In the genomic region with DNA sequence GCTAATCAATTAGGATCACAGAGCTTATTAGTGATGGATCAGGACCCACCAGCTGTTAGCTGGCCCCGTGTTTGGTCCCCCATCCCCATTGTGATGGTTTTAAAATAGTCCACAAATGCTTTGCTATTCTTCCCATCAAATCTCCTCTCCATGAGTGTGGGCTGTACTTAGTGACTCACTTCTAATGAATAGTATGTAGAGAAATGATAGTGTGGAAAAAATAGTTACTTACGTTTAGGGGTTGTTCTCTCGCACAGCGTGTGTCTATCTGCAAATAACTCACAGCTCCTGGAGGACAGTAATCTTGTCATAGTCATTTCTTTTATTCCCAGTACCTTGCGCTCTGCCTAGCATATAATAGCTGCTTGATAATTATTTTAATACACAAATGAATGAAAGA, we compare ENCODE assay signal across 17 cellular contexts.
"Had no signal": no experiment of that assay in that cellular context is flagged by ENCODE, and none has a peak within 500 bp of the region (broad histone marks: within the 10 kb centered on the region; RNA-seq: fewer than 3 reads in every experiment).

No MANE protein-coding gene starts in this region.

- H3K79me2 ChIP-seq: parathyroid adenoma had no signal

- H2AFZ ChIP-seq: parathyroid adenoma had no signal

- H3K27me3 ChIP-seq: spleen, suprapubic skin, upper lobe of right lung had no signal

- H3K9ac ChIP-seq: parathyroid adenoma had no signal

- H3K4me3 ChIP-seq: gastroesophageal sphincter, spleen, suprapubic skin, tibial artery, upper lobe of right lung had no signal

- ATAC-seq: gastroesophageal sphincter; naive thymus-derived CD4-positive, alpha-beta T cell; right cardiac atrium; upper lobe of right lung had no signal

- H3K36me3 ChIP-seq: gastroesophageal sphincter, spleen, suprapubic skin, tibial artery, upper lobe of right lung had no signal

- H3K27ac ChIP-seq: gastroesophageal sphincter, parathyroid adenoma, spleen, suprapubic skin, tibial artery, upper lobe of right lung had no signal

- H3K4me1 ChIP-seq: gastroesophageal sphincter, parathyroid adenoma, upper lobe of right lung had no signal

- DNase-seq: activated CD4-positive, alpha-beta T cell treated with anti-CD3 and anti-CD28 coated beads for 4 hours; activated CD4-positive, alpha-beta T cell treated with anti-CD3 and anti-CD28 coated beads, Interleukin-2, amount 50 U/mL, for 48 hours; activated CD8-positive, alpha-beta memory T cell treated with anti-CD3 and anti-CD28 coated beads for 24 hours; activated effector memory CD4-positive, alpha-beta T cell treated with Interleukin-2 at 50 U/mL for 16 hours; activated naive CD4-positive, alpha-beta T cell treated with Interleukin-2 at 50 U/mL for 16 hours; anterior cingulate cortex; hippocampal formation; midbrain; naive thymus-derived CD4-positive, alpha-beta T cell; right cardiac atrium; spleen; stimulated activated naive CD4-positive, alpha-beta T cell; tibial artery had no signal

- H3K9me3 ChIP-seq: gastroesophageal sphincter, spleen, suprapubic skin, tibial artery, upper lobe of right lung had no signal
